ENCODE assay signal across 8 cellular contexts in genomic region chr20:14336667-14337066, GRCh38. TPM values are rescaled to one million over a fixed set of nuclear protein-coding genes. Genes with fewer than 3 reads are reported as not detected.
A peak's percentile ranks its signal among the peaks of the same experiment; 100 is the strongest.
DNase-seq lines count a peak whose midpoint lies in the region; ATAC-seq and TF ChIP-seq lines count a peak whose summit lies in the region.

No MANE protein-coding gene starts in this region.

- peak overlapping the region; percentile 65; the same call in 1 of the 2 replicates for H3K9ac ChIP-seq in ES-I3 (ENCODE audit: low read depth, low read length)

- H3K27ac ChIP-seq in Peyer's patch (peak overlapping the region in 1 of 4 donors; percentile 31), foreskin keratinocyte (peak overlapping the region; percentile 85)

- no peaks in the 10 kb centered on the region for H3K9me3 Mint-ChIP-seq in stimulated activated memory B cell treated with anti-CD40 and anti-IgM and Interleukin-4, amounts not matched to agents 10 μg/mL and 1 μg/mL and 100 μg/mL, for 72 hours

- no peaks in the 10 kb centered on the region for H3K4me1 Mint-ChIP-seq in stimulated activated memory B cell treated with anti-CD40 and anti-IgM and Interleukin-4, amounts not matched to agents 10 μg/mL and 1 μg/mL and 100 μg/mL, for 72 hours

- peak overlapping the region in 3 of 4 donors; percentile 13 to 62 (median 52) for H3K4me3 ChIP-seq in Peyer's patch

- H3K36me3 Mint-ChIP-seq in stimulated activated memory B cell treated with anti-CD40 and anti-IgM and Interleukin-4, amounts not matched to agents 10 μg/mL and 1 μg/mL and 100 μg/mL, for 72 hours, result no peaks in the 10 kb centered on the region

- no peaks in the 10 kb centered on the region for H3K27me3 ChIP-seq in Peyer's patch
- H3K27me3 ChIP-seq in foreskin keratinocyte, result no peaks in the 10 kb centered on the region

- no peaks in the 10 kb centered on the region for H3K27me3 Mint-ChIP-seq in stimulated activated memory B cell treated with anti-CD40 and anti-IgM and Interleukin-4, amounts not matched to agents 10 μg/mL and 1 μg/mL and 100 μg/mL, for 72 hours

- H3K4me3 Mint-ChIP-seq in stimulated activated memory B cell treated with anti-CD40 and anti-IgM and Interleukin-4, amounts not matched to agents 10 μg/mL and 1 μg/mL and 100 μg/mL, for 72 hours, result no peak overlapping the region

- peak in 2 of 6 experiments; percentile 11 to 29 for TF ChIP-seq CTCF in Peyer's patch (IDR thresholded peaks at IDR 0.05)
- peak; percentile 36 for TF ChIP-seq CTCF in foreskin keratinocyte (conservative IDR thresholded peaks at IDR 0.05)

- H3K4me1 ChIP-seq in ES-I3 (ENCODE audit: insufficient read depth, low read length) (peaks cover 22% of the 10 kb centered on the region), Peyer's patch (peaks cover 0 to 1% (median 0%) of the 10 kb centered on the region in 4 donors), foreskin keratinocyte (peaks cover 7% of the 10 kb centered on the region)

- H3K27ac Mint-ChIP-seq in stimulated activated memory B cell treated with anti-CD40 and anti-IgM and Interleukin-4, amounts not matched to agents 10 μg/mL and 1 μg/mL and 100 μg/mL, for 72 hours, result no peak overlapping the region

- H3K9me3 ChIP-seq in ES-I3 (ENCODE audit: control insufficient read depth, insufficient read depth, low read length) (no peaks in the 10 kb centered on the region), Peyer's patch (no peaks in the 10 kb centered on the region)

- ATAC-seq in foreskin keratinocyte, result peak; percentile 22
- no peak for ATAC-seq in stimulated activated memory B cell treated with anti-CD40 and anti-IgM and Interleukin-4, amounts not matched to agents 10 μg/mL and 1 μg/mL and 100 μg/mL, for 72 hours
- ATAC-seq in GM21717 (IDR thresholded peaks at IDR 0.05; ENCODE audit: unreplicated experiment), result no peak

- no peaks in the 10 kb centered on the region for H3K36me3 ChIP-seq in ES-I3 (ENCODE audit: insufficient read depth, low read length)
- H3K36me3 ChIP-seq in Peyer's patch, result no peaks in the 10 kb centered on the region

- DNase-seq in Peyer's patch, result no peak
- peak in 1 of 2 donors; percentile 42 for DNase-seq in foreskin keratinocyte
- peak; percentile 69 for DNase-seq in renal cortical epithelial cell (ENCODE audit: low read depth)
- no peak for DNase-seq in activated CD4-positive, alpha-beta T cell treated with anti-CD3 and anti-CD28 coated beads for 1 hour
- no peak for DNase-seq in GM19238 (ENCODE audit: insufficient read length, low spot score)

- TF ChIP-seq POLR2A in Peyer's patch (IDR thresholded peaks at IDR 0.05), result no peak

RNA-seq across cellular contexts. Expression of gene FLRT3, which starts 0.7 kb away (rescaled TPM):
- 1 to 10 TPM in 3 of 4 donors, not detected in 1; 1.1 to 8.8 (median 3.9) TPM for total RNA-seq in Peyer's patch
- total RNA-seq in foreskin keratinocyte, result 53.6 and 61.2 TPM in 2 replicates
- 12.9 and 14.2 TPM in 2 replicates for polyA plus RNA-seq in foreskin keratinocyte
- total RNA-seq in renal cortical epithelial cell, result 5.2 and 16.0 TPM in 2 replicates
